Comparison of ENCODE assay signal across 21 cellular contexts in genomic region chr16:52549011-52549692, GRCh38. TPM values are rescaled to one million over a fixed set of nuclear protein-coding genes. Genes with fewer than 3 reads are reported as not detected.
A peak's percentile ranks its signal among the peaks of the same experiment; 100 is the strongest.
DNase-seq lines count a peak whose midpoint lies in the region; ATAC-seq, FAIRE-seq and TF ChIP-seq lines count a peak whose summit lies in the region.
"Had no signal": no experiment of that assay in that cellular context is flagged by ENCODE, and none has a peak within 500 bp of the region (broad histone marks: within the 10 kb centered on the region; RNA-seq: fewer than 3 reads in every experiment).

No MANE protein-coding gene starts in this region.

- H3K27ac ChIP-seq in 22Rv1: peak overlapping the region; percentile 99
- no peak overlapping the region for H3K27ac ChIP-seq in keratinocyte (ENCODE audit: control insufficient read depth, insufficient read depth, low read length)
- H3K27ac ChIP-seq: BLaER1, HL-60 had no signal

- H3K9me3 Mint-ChIP-seq in chondrocyte (ENCODE audit: low read depth): no peaks in the 10 kb centered on the region
- H3K9me3 Mint-ChIP-seq: memory B cell had no signal

- no peak overlapping the region for H3K4me2 ChIP-seq in keratinocyte (ENCODE audit: control insufficient read depth, extremely low read depth, insufficient read depth, low read depth, low read length)
- H3K4me2 ChIP-seq: BLaER1 had no signal

- H3K4me3 ChIP-seq in HAP-1 (no peak overlapping the region), keratinocyte (ENCODE audit: control insufficient read depth in 2 of 3, extremely low read depth in 1 of 3, insufficient read depth in 2 of 3, low read depth in 1 of 3, low read length in 3 of 3) (no peak overlapping the region)
- H3K4me3 ChIP-seq: BLaER1, MG63 had no signal

- peaks cover 64% of the 10 kb centered on the region for H3K27me3 Mint-ChIP-seq in chondrocyte (ENCODE audit: low read depth)

- H3K9me3 ChIP-seq in HAP-1 (no peaks in the 10 kb centered on the region), keratinocyte (ENCODE audit: control insufficient read depth, low read depth, low read length) (no peaks in the 10 kb centered on the region)
- H3K9me3 ChIP-seq: BLaER1, MG63 had no signal

- ATAC-seq in GM19452 (IDR thresholded peaks at IDR 0.05; ENCODE audit: unreplicated experiment): no peak
- no peak for ATAC-seq in GM21423 (IDR thresholded peaks at IDR 0.05; ENCODE audit: unreplicated experiment)

- H3K79me2 ChIP-seq in keratinocyte (ENCODE audit: control insufficient read depth, insufficient read depth, low read length): no peaks in the 10 kb centered on the region

- peak; percentile 62 to 69 for DNase-seq in HAP-1 (ENCODE audit: low spot score in 2 of 2)
- DNase-seq in chondrocyte (ENCODE audit: low spot score): no peak
- DNase-seq in keratinocyte (ENCODE audit: low read depth, low spot score): no peak
- no peak for DNase-seq in effector CD4-positive, alpha-beta T cell
- DNase-seq in NCI-H1694 treated with DMSO at 0.1 percent for 48 hours (lab: John Stamatoyannopoulos, UW): no peak
- DNase-seq: activated CD8-positive, alpha-beta memory T cell treated with anti-CD3 and anti-CD28 coated beads for 24 hours; activated naive CD4-positive, alpha-beta T cell treated with anti-CD3 and anti-CD28 coated beads, Interleukin-2, amount 50 U/mL, for 16 hours; MG63; stimulated activated CD4-positive, alpha-beta T cell treated with anti-CD3 and anti-CD28 coated beads, Interleukin-4, amount 100 ng/mL, for 1 hour; stimulated activated naive CD4-positive, alpha-beta T cell treated with Interleukin-2 at 50 U/mL for 16 hours had no signal

- H3K9me1 ChIP-seq in keratinocyte (ENCODE audit: control insufficient read depth, extremely low read depth, insufficient read depth, low read length): no peaks in the 10 kb centered on the region

- H3K27me3 ChIP-seq in HAP-1 (ENCODE audit: low read depth): no peaks in the 10 kb centered on the region
- H3K27me3 ChIP-seq in keratinocyte (ENCODE audit: control insufficient read depth, extremely low read depth, insufficient read depth, low read length): peaks cover 41% of the 10 kb centered on the region

- H3K36me3 ChIP-seq in HAP-1 (replicated peaks) (no peaks in the 10 kb centered on the region), keratinocyte (ENCODE audit: control insufficient read depth in 2 of 2, extremely low read depth in 1 of 2, insufficient read depth in 2 of 2, low read length in 2 of 2) (no peaks in the 10 kb centered on the region)
- H3K36me3 ChIP-seq: BLaER1, MG63 had no signal

- in situ Hi-C loops in HAP-1 (cut with MboI; ENCODE audit: low sequenced_read_pairs): no loop called here

- H3K36me3 Mint-ChIP-seq in chondrocyte (ENCODE audit: low read depth): no peaks in the 10 kb centered on the region

- no peak overlapping the region for H2AFZ ChIP-seq in keratinocyte (ENCODE audit: control insufficient read depth, low read length)

- H3K9ac ChIP-seq in keratinocyte (ENCODE audit: control insufficient read depth, extremely low read depth, insufficient read depth, low read length): no peak overlapping the region
- H3K9ac ChIP-seq: BLaER1 had no signal

- no peaks in the 10 kb centered on the region for H4K20me1 ChIP-seq in keratinocyte (ENCODE audit: control insufficient read depth, extremely low read depth, insufficient read depth, low read length)
- H4K20me1 ChIP-seq: BLaER1 had no signal

- H3K4me3 Mint-ChIP-seq in chondrocyte (ENCODE audit: unreplicated experiment): no peak overlapping the region
- H3K4me3 Mint-ChIP-seq: dendritic cell treated with granulocyte-macrophage colony-stimulating factor and Interleukin-4, amounts not matched to agents 40 ng/mL and 50 ng/mL, for 4 days; memory B cell had no signal

- peaks cover 35% of the 10 kb centered on the region for H3K4me1 ChIP-seq in HAP-1
- H3K4me1 ChIP-seq in keratinocyte (ENCODE audit: control insufficient read depth, extremely low read depth, insufficient read depth, low read length): peaks cover 9% of the 10 kb centered on the region

- TF ChIP-seq CTCF in 22Rv1 (IDR thresholded peaks at IDR 0.05): no peak
- TF ChIP-seq CTCF in chondrocyte (IDR thresholded peaks at IDR 0.05): peak; percentile 68
- TF ChIP-seq CTCF in keratinocyte (optimal IDR thresholded peaks at IDR 0.05 in 1 of 3, IDR thresholded peaks at IDR 0.05 in 1 of 3, conservative IDR thresholded peaks at IDR 0.05 in 1 of 3; ENCODE audit: extremely low read depth in 1 of 3, insufficient read depth in 2 of 3, low read length in 3 of 3): peak; percentile 13 to 29 (median 19)

- FAIRE-seq in keratinocyte (lab: Jason Lieb, UNC): no peak
- FAIRE-seq: TTC549 had no signal

- dilution Hi-C loops in keratinocyte (cut with MboI; ENCODE audit: extremely low pct_ligation_motif_present, low sequenced_read_pairs): no loop called here

- H3K4me1 Mint-ChIP-seq in chondrocyte (ENCODE audit: low read depth): peaks cover 19% of the 10 kb centered on the region

- no peak overlapping the region for H3K27ac Mint-ChIP-seq in chondrocyte (ENCODE audit: unreplicated experiment)
- H3K27ac Mint-ChIP-seq: dendritic cell treated with granulocyte-macrophage colony-stimulating factor and Interleukin-4, amounts not matched to agents 40 ng/mL and 50 ng/mL, for 4 days; memory B cell had no signal

RNA-seq across cellular contexts. Expression of gene TOX3, which starts 2.2 kb away (rescaled TPM):
- total RNA-seq in chondrocyte: not detected in 3 replicates
- polyA plus RNA-seq in keratinocyte: 0.01 TPM in 1 of 3 replicates, not detected in the others
- 0.07 TPM for polyA plus RNA-seq in keratinocyte (2011; ENCODE audit: low read depth)
- polyA plus RNA-seq in keratinocyte (2011; cell fraction: cytosol; rRNA removed): 0.06 TPM in 1 of 2 replicates, not detected in the other
- polyA plus RNA-seq in keratinocyte (2011; cell fraction: nucleus; rRNA removed): 0.03 TPM in 1 of 2 replicates, not detected in the other
- polyA plus RNA-seq in keratinocyte (2012; ENCODE audit: low replicate concordance): not detected in 2 replicates
- not detected in 3 replicates for polyA minus RNA-seq in keratinocyte
- not detected for polyA minus RNA-seq in keratinocyte (2011; cell fraction: cytosol; rRNA and poly(A)+ RNA removed)
- not detected in 2 replicates for polyA minus RNA-seq in keratinocyte (2011; cell fraction: nucleus; rRNA and poly(A)+ RNA removed)
- total RNA-seq: G401, NCI-H460, pulmonary artery endothelial cell had no signal

Comparison
In these comparisons a context has a peak if more than half of its experiments do, and no peak if none do; other contexts are left out.
1. DNase-seq: peak in HAP-1 (2 of 2); none in chondrocyte (single experiment), keratinocyte (single experiment), effector CD4-positive, alpha-beta T cell (single experiment) and NCI-H1694 treated with DMSO at 0.1 percent for 48 hours (single experiment).